16 cellular contexts compared by ENCODE assay signal in the genomic region with DNA sequence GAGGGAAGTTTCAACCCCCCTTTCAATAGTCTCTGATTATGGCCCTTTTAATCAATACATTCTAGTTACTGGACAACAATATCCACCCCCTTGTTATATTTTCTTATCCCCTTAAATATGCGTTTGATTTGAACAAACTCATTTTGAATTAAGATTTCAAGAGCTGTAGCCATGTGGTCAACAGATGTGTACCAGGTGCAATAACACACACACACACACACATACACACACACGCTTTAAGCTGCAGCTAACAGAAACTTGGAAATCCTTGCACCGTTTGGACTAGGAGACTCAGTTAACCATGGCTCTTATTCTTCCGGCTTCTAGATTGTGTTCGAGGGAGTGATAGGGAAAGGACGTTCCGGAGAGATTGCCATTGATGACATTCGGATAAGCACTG.
DNase-seq lines count a peak whose midpoint lies in the region; ATAC-seq, FAIRE-seq and TF ChIP-seq lines count a peak whose summit lies in the region.
"Had no signal": no experiment of that assay in that cellular context is flagged by ENCODE, and none has a peak within 500 bp of the region (broad histone marks: within the 10 kb centered on the region; RNA-seq: fewer than 3 reads in every experiment).

No MANE protein-coding gene starts in this region.

- H3K4me3 Mint-ChIP-seq in HFFc6 (no peak overlapping the region), astrocyte (ENCODE audit: unreplicated experiment) (no peak overlapping the region), osteocyte (ENCODE audit: unreplicated experiment) (no peak overlapping the region)

- H4K20me1 ChIP-seq in astrocyte (ENCODE audit: insufficient read depth, low read length) = no peaks in the 10 kb centered on the region
- H4K20me1 ChIP-seq in keratinocyte (ENCODE audit: control insufficient read depth, extremely low read depth, insufficient read depth, low read length) = no peaks in the 10 kb centered on the region

- H2AFZ ChIP-seq in astrocyte (ENCODE audit: low read depth, low read length) (no peak overlapping the region), keratinocyte (ENCODE audit: control insufficient read depth, low read length) (no peak overlapping the region)
- H2AFZ ChIP-seq: PC-9 had no signal

- in situ Hi-C loops in transverse colon (cut with MboI; ENCODE audit: low pct_ligation_motif_present in 1 of 4, low pct_unique_long_range_greater_than_20kb in 1 of 4, low sequenced_read_pairs in 3 of 4) = no loop called here

- peaks cover 48% of the 10 kb centered on the region for H3K4me1 Mint-ChIP-seq in HFFc6 (ENCODE audit: low read depth)
- peaks cover 21% of the 10 kb centered on the region for H3K4me1 Mint-ChIP-seq in astrocyte (ENCODE audit: low read depth, unreplicated experiment)
- H3K4me1 Mint-ChIP-seq in osteocyte (ENCODE audit: unreplicated experiment) = peaks cover 25% of the 10 kb centered on the region

- TF ChIP-seq CTCF in HFFc6 (IDR thresholded peaks at IDR 0.05) (no peak), astrocyte (IDR thresholded peaks at IDR 0.05; ENCODE audit: insufficient read depth, low read depth, low read length) (no peak), keratinocyte (optimal IDR thresholded peaks at IDR 0.05 in 1 of 3, IDR thresholded peaks at IDR 0.05 in 1 of 3, conservative IDR thresholded peaks at IDR 0.05 in 1 of 3; ENCODE audit: extremely low read depth in 1 of 3, insufficient read depth in 2 of 3, low read length in 3 of 3) (no peak), transverse colon (IDR thresholded peaks at IDR 0.05) (no peak), osteocyte (IDR thresholded peaks at IDR 0.05) (no peak)

- intact Hi-C loops in transverse colon (cut with DNase I; ENCODE audit: low total_unique reads) = loop anchor here (5.0 to 10.0 kb wide), 2 partner anchors 80 to 162 kb away; partner anchors contain the start of gene NRP2

- no peak for TF ChIP-seq POLR2A in transverse colon (IDR thresholded peaks at IDR 0.05)

- H3K27ac Mint-ChIP-seq in HFFc6 (peak overlapping the region; percentile 98; the same call in 1 of the 2 replicates), astrocyte (ENCODE audit: unreplicated experiment) (no peak overlapping the region), osteocyte (ENCODE audit: unreplicated experiment) (no peak overlapping the region)

- H3K4me1 ChIP-seq in astrocyte (ENCODE audit: insufficient read depth, low read length) = peaks cover 42% of the 10 kb centered on the region
- H3K4me1 ChIP-seq in keratinocyte (ENCODE audit: control insufficient read depth, extremely low read depth, insufficient read depth, low read length) = peaks cover 43% of the 10 kb centered on the region
- peaks cover 29 to 63% (median 37%) of the 10 kb centered on the region in 4 donors for H3K4me1 ChIP-seq in transverse colon
- H3K4me1 ChIP-seq: SJCRH30 had no signal

- ATAC-seq in HG02973 (IDR thresholded peaks at IDR 0.05; ENCODE audit: unreplicated experiment) = no peak

- no peak overlapping the region for H3K9ac ChIP-seq in astrocyte (ENCODE audit: low read length)
- no peak overlapping the region for H3K9ac ChIP-seq in keratinocyte (ENCODE audit: control insufficient read depth, extremely low read depth, insufficient read depth, low read length)

- no peaks in the 10 kb centered on the region for H3K9me3 Mint-ChIP-seq in HFFc6
- no peaks in the 10 kb centered on the region for H3K9me3 Mint-ChIP-seq in astrocyte (ENCODE audit: unreplicated experiment)
- no peaks in the 10 kb centered on the region for H3K9me3 Mint-ChIP-seq in osteocyte (ENCODE audit: unreplicated experiment)

- WGBS in transverse colon (ENCODE audit: low coverage in 1 of 2), 2 donors = 81 to 89% methylated on average over 3 to 8 of the region's 8 CpGs

- peak overlapping the region; percentile 89 for H3K27ac ChIP-seq in astrocyte (ENCODE audit: low read depth, low read length)
- H3K27ac ChIP-seq in keratinocyte (ENCODE audit: control insufficient read depth, insufficient read depth, low read length) = peak overlapping the region; percentile 87
- peak overlapping the region; percentile 55 to 86 (median 74) for H3K27ac ChIP-seq in transverse colon
- H3K27ac ChIP-seq: PC-9, SJCRH30 had no signal

- DNase-seq in HFFc6 (no peak), astrocyte (ENCODE audit: low read depth) (no peak), keratinocyte (ENCODE audit: low read depth, low spot score) (no peak), transverse colon (no peak), osteocyte (ENCODE audit: extremely low spot score, unreplicated experiment) (no peak), SW 1271 (lab: John Stamatoyannopoulos, UW) (no peak)
- DNase-seq: ACHN, COR-L47, EL, H7, NCI-H1417, NCI-H1930, NCI-H774, PC-9, SJCRH30 had no signal

- FAIRE-seq in astrocyte (lab: Jason Lieb, UNC) (no peak), keratinocyte (lab: Jason Lieb, UNC) (no peak)

- H3K4me3 ChIP-seq in astrocyte (ENCODE audit: insufficient read depth, low read depth, low read length) (no peak overlapping the region), keratinocyte (ENCODE audit: control insufficient read depth in 2 of 3, extremely low read depth in 1 of 3, insufficient read depth in 2 of 3, low read depth in 1 of 3, low read length in 3 of 3) (no peak overlapping the region), transverse colon (no peak overlapping the region)
- H3K4me3 ChIP-seq: PC-9, SJCRH30 had no signal

- no peaks in the 10 kb centered on the region for H3K9me3 ChIP-seq in astrocyte (ENCODE audit: insufficient read depth, low read depth, low read length)
- H3K9me3 ChIP-seq in keratinocyte (ENCODE audit: control insufficient read depth, low read depth, low read length) = peaks cover 2% of the 10 kb centered on the region
- no peaks in the 10 kb centered on the region for H3K9me3 ChIP-seq in transverse colon
- H3K9me3 ChIP-seq: SJCRH30 had no signal

- dilution Hi-C loops in keratinocyte (cut with MboI; ENCODE audit: extremely low pct_ligation_motif_present, low sequenced_read_pairs) = no loop called here

- no peaks in the 10 kb centered on the region for H3K36me3 Mint-ChIP-seq in HFFc6 (ENCODE audit: low read depth)
- peaks cover 10% of the 10 kb centered on the region for H3K36me3 Mint-ChIP-seq in astrocyte (ENCODE audit: low read depth, unreplicated experiment)
- H3K36me3 Mint-ChIP-seq in osteocyte (ENCODE audit: unreplicated experiment) = peaks cover 11% of the 10 kb centered on the region

- H3K27me3 ChIP-seq in astrocyte (ENCODE audit: insufficient read depth, low read length) (no peaks in the 10 kb centered on the region), keratinocyte (ENCODE audit: control insufficient read depth, extremely low read depth, insufficient read depth, low read length) (no peaks in the 10 kb centered on the region), transverse colon (no peaks in the 10 kb centered on the region)
- H3K27me3 ChIP-seq: SJCRH30 had no signal

- no peaks in the 10 kb centered on the region for H3K9me1 ChIP-seq in keratinocyte (ENCODE audit: control insufficient read depth, extremely low read depth, insufficient read depth, low read length)

- TF ChIP-seq EP300 in transverse colon (IDR thresholded peaks at IDR 0.05; ENCODE audit: low read depth) = no peak

- no peaks in the 10 kb centered on the region for H3K79me2 ChIP-seq in astrocyte (ENCODE audit: insufficient read depth, low read length)
- H3K79me2 ChIP-seq in keratinocyte (ENCODE audit: control insufficient read depth, insufficient read depth, low read length) = no peaks in the 10 kb centered on the region

- peaks cover 23% of the 10 kb centered on the region for H3K36me3 ChIP-seq in astrocyte (ENCODE audit: insufficient read depth, low read length)
- H3K36me3 ChIP-seq in keratinocyte (ENCODE audit: control insufficient read depth in 2 of 2, extremely low read depth in 1 of 2, insufficient read depth in 2 of 2, low read length in 2 of 2) = peaks cover 7 to 19% of the 10 kb centered on the region in 2 experiments
- no peaks in the 10 kb centered on the region for H3K36me3 ChIP-seq in transverse colon
- H3K36me3 ChIP-seq: SJCRH30 had no signal

- H3K4me2 ChIP-seq in astrocyte (ENCODE audit: low read length) (no peak overlapping the region), keratinocyte (ENCODE audit: control insufficient read depth, extremely low read depth, insufficient read depth, low read depth, low read length) (no peak overlapping the region)
- H3K4me2 ChIP-seq: PC-9 had no signal

- H3K27me3 Mint-ChIP-seq in HFFc6 (ENCODE audit: insufficient read depth) (peaks cover 2% of the 10 kb centered on the region), astrocyte (ENCODE audit: low read depth, unreplicated experiment) (peaks cover 8% of the 10 kb centered on the region), osteocyte (ENCODE audit: unreplicated experiment) (no peaks in the 10 kb centered on the region)
